Comparison of ENCODE assay signal across 30 cellular contexts in the genomic region with DNA sequence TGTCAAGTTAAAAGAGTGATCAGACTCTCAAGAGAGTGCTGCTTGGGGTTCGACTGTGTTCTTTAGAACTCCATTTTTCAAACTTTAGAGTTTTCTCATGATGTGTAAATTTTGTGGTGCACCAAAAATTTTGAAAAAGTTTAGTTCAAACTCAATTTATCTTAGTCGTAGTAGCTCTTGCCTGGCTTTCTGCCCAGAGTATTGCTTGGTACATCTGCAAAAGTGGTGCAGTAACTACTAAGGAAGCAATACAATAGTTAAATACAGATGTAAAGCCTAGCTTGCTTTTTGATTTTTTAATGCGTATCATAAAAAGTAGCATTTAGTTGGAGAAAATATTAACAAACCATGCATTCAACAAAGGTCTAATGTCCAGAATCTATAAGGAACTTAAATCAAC.
"Had no signal": no experiment of that assay in that cellular context is flagged by ENCODE, and none has a peak within 500 bp of the region (broad histone marks: within the 10 kb centered on the region; RNA-seq: fewer than 3 reads in every experiment).

No MANE protein-coding gene starts in this region.

- FAIRE-seq: colon had no signal

- H3K4me2 ChIP-seq: hepatocyte had no signal

- H3K27me3 ChIP-seq: esophagus muscularis mucosa, gastroesophageal sphincter, heart right ventricle, hepatocyte had no signal

- H3K27ac ChIP-seq: esophagus muscularis mucosa, gastroesophageal sphincter, heart right ventricle, hepatocyte, VCaP had no signal

- H3K9me3 ChIP-seq: esophagus muscularis mucosa, gastroesophageal sphincter, heart right ventricle had no signal

- H3K27ac Mint-ChIP-seq: activated CD4-positive, alpha-beta memory T cell treated with anti-CD3 and anti-CD28 coated beads, Interleukin-2, amount 10 ng/mL, durations not matched to agents 7 days and 5 days; activated CD4-positive, alpha-beta T cell treated with anti-CD3 and anti-CD28 coated beads, Interleukin-2, amount 10 ng/mL, durations not matched to agents 7 days and 5 days; activated naive CD8-positive, alpha-beta T cell; activated T-helper 17 cell treated with anti-CD3 and anti-CD28 coated beads, Interleukin-2, amount 50 U/mL, for 72 hours; effector memory CD8-positive, alpha-beta T cell; WTC11 had no signal

- DNase-seq: activated CD4-positive, alpha-beta memory T cell treated with anti-CD3 and anti-CD28 coated beads, Interleukin-2, amount 10 ng/mL, durations not matched to agents 7 days and 5 days; activated CD4-positive, alpha-beta T cell treated with anti-CD3 and anti-CD28 coated beads for 1 hour; activated CD4-positive, alpha-beta T cell treated with anti-CD3 and anti-CD28 coated beads for 4 hours; activated CD4-positive, alpha-beta T cell treated with anti-CD3 and anti-CD28 coated beads, Interleukin-2, amount 10 ng/mL, durations not matched to agents 7 days and 5 days; activated CD4-positive, alpha-beta T cell treated with anti-CD3 and anti-CD28 coated beads, Interleukin-2, amount 50 U/mL, for 4 hours; activated CD8-positive, alpha-beta memory T cell treated with anti-CD3 and anti-CD28 coated beads for 24 hours; activated effector memory CD4-positive, alpha-beta T cell treated with Interleukin-2 at 50 U/mL for 16 hours; activated gamma-delta T cell treated with Interleukin-2 at 50 U/mL for 16 hours; activated naive CD4-positive, alpha-beta T cell treated with anti-CD3 and anti-CD28 coated beads, Interleukin-2, amount 50 U/mL, for 16 hours; activated naive CD4-positive, alpha-beta T cell treated with Interleukin-2 at 50 U/mL for 16 hours; activated T-cell treated with anti-CD3 and anti-CD28 coated beads, Interleukin-2, amount 50 U/mL, for 4 hours; amygdala; aorta; caudate nucleus; cortex of kidney; dermis blood vessel endothelial cell; effector CD4-positive, alpha-beta T cell; effector memory CD8-positive, alpha-beta T cell; erythroblast; foreskin melanocyte; heart right ventricle; T-helper 2 cell had no signal

- H3K36me3 ChIP-seq: esophagus muscularis mucosa, gastroesophageal sphincter, heart right ventricle had no signal

- H3K36me3 Mint-ChIP-seq: WTC11 had no signal

- H3K4me3 Mint-ChIP-seq: activated CD4-positive, alpha-beta memory T cell treated with anti-CD3 and anti-CD28 coated beads, Interleukin-2, amount 10 ng/mL, durations not matched to agents 7 days and 5 days; activated CD4-positive, alpha-beta T cell treated with anti-CD3 and anti-CD28 coated beads, Interleukin-2, amount 10 ng/mL, durations not matched to agents 7 days and 5 days; activated naive CD8-positive, alpha-beta T cell; activated T-cell treated with anti-CD3 and anti-CD28 coated beads, Interleukin-2, amount 50 U/mL, for 4 hours; activated T-helper 17 cell treated with anti-CD3 and anti-CD28 coated beads, Interleukin-2, amount 50 U/mL, for 72 hours; effector memory CD8-positive, alpha-beta T cell; WTC11 had no signal

- H3K4me1 ChIP-seq: esophagus muscularis mucosa, gastroesophageal sphincter, heart right ventricle had no signal

- H3K4me1 Mint-ChIP-seq: activated CD4-positive, alpha-beta memory T cell treated with anti-CD3 and anti-CD28 coated beads, Interleukin-2, amount 10 ng/mL, durations not matched to agents 7 days and 5 days; activated CD4-positive, alpha-beta T cell treated with anti-CD3 and anti-CD28 coated beads, Interleukin-2, amount 10 ng/mL, durations not matched to agents 7 days and 5 days; activated T-helper 17 cell treated with anti-CD3 and anti-CD28 coated beads, Interleukin-2, amount 50 U/mL, for 72 hours; WTC11 had no signal

- H3K4me3 ChIP-seq: esophagus muscularis mucosa, gastroesophageal sphincter, heart right ventricle, hepatocyte had no signal

- H2AFZ ChIP-seq: hepatocyte had no signal

- H3K79me2 ChIP-seq: hepatocyte had no signal

- H3K9me3 Mint-ChIP-seq: activated T-cell treated with anti-CD3 and anti-CD28 coated beads, Interleukin-2, amount 50 U/mL, for 4 hours; activated T-helper 17 cell treated with anti-CD3 and anti-CD28 coated beads, Interleukin-2, amount 50 U/mL, for 72 hours; effector memory CD8-positive, alpha-beta T cell had no signal

- H3K27me3 Mint-ChIP-seq: activated CD4-positive, alpha-beta memory T cell treated with anti-CD3 and anti-CD28 coated beads, Interleukin-2, amount 10 ng/mL, durations not matched to agents 7 days and 5 days; activated CD4-positive, alpha-beta T cell treated with anti-CD3 and anti-CD28 coated beads, Interleukin-2, amount 10 ng/mL, durations not matched to agents 7 days and 5 days; activated T-helper 17 cell treated with anti-CD3 and anti-CD28 coated beads, Interleukin-2, amount 50 U/mL, for 72 hours had no signal
